ENCODE assay signal across 8 cellular contexts in the genomic region with DNA sequence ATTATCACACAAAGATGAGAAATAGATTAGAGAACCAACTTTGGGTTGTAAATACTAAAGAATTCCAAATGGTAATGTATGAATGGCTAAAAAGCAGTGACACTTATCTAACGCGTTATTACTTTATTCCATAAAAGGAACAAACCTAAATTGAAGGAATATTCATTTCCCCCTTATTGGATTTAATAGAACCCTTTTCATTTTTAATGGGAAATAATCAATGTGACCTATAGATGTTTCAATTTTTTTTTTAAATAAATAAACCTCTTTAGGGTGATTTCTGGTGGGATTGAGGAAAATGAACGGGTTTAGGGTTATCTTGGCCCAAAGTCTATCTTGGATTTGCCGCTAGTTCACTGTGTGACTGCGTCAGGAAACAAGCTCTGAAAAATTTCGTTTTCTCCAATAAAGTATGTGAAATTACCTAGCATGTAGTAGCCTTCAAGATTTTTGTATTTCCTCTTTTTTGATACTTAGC. TPM values are rescaled to one million over a fixed set of nuclear protein-coding genes. Genes with fewer than 3 reads are reported as not detected.
DNase-seq lines count a peak whose midpoint lies in the region; ATAC-seq and TF ChIP-seq lines count a peak whose summit lies in the region.

No MANE protein-coding gene starts in this region.

- H2BK120ac ChIP-seq in neuronal stem cell (ENCODE audit: low read depth, low read length), result no peak overlapping the region

- H3K36me3 Mint-ChIP-seq in CD8-positive, alpha-beta T cell, result peaks cover 21% of the 10 kb centered on the region
- H3K36me3 Mint-ChIP-seq in effector memory CD8-positive, alpha-beta T cell (ENCODE audit: insufficient read depth), result peaks cover 39% of the 10 kb centered on the region

- WGBS in neuronal stem cell (ENCODE audit: extremely low coverage in 2 of 2, insufficient read length in 2 of 2, insufficient replicate concordance in 1 of 2), 2 donors, result no CpG with 5 or more reads among the region's 6 CpGs

- H2BK15ac ChIP-seq in neuronal stem cell (ENCODE audit: low read length), result no peak overlapping the region

- peak overlapping the region; percentile 84 for H3K27ac ChIP-seq in CD8-positive, alpha-beta T cell (ENCODE audit: low read depth, low read length)
- peak overlapping the region; percentile 99 for H3K27ac ChIP-seq in neuronal stem cell (replicated peaks; ENCODE audit: low read length)

- CTCF ChIA-PET in CD8-positive, alpha-beta T cell (lab: Charles Lee), result interaction anchor here (1.1 to 2.9 kb wide), 6 partner anchors 10 to 262 kb away, joined by 3 to 18 read pairs (median 8); partner anchors contain the start of genes MASTL, RAB18 and YME1L1

- H3K9me3 ChIP-seq in CD8-positive, alpha-beta T cell (ENCODE audit: low read length), result no peaks in the 10 kb centered on the region
- no peaks in the 10 kb centered on the region for H3K9me3 ChIP-seq in neuronal stem cell (replicated peaks in 1 of 2; ENCODE audit: control insufficient read depth in 2 of 2, insufficient read depth in 1 of 2, low read depth in 1 of 2, low read length in 2 of 2)

- no peak overlapping the region for H3K18ac ChIP-seq in neuronal stem cell (ENCODE audit: low read length)

- no peak overlapping the region for H3K23ac ChIP-seq in neuronal stem cell (ENCODE audit: low read depth, low read length, poor library complexity)

- POLR2A ChIA-PET in CD8-positive, alpha-beta T cell (lab: Charles Lee), result interaction anchor here (0.6 to 2.9 kb wide), 10 partner anchors 10 to 763 kb away, joined by 3 to 31 read pairs (median 5); partner anchors contain the start of genes MASTL, RAB18 and YME1L1

- peaks cover 43% of the 10 kb centered on the region for H3K4me1 Mint-ChIP-seq in CD8-positive, alpha-beta T cell (ENCODE audit: low read depth)
- peaks cover 29 to 39% of the 10 kb centered on the region in 2 donors for H3K4me1 Mint-ChIP-seq in effector memory CD8-positive, alpha-beta T cell (ENCODE audit: low read depth in 2 of 2)

- no peaks in the 10 kb centered on the region for H3K27me3 ChIP-seq in CD8-positive, alpha-beta T cell (ENCODE audit: insufficient read depth, low read length)
- H3K27me3 ChIP-seq in neuronal stem cell (ENCODE audit: control insufficient read depth in 3 of 3, insufficient read depth in 3 of 3, low read depth in 1 of 3, low read length in 3 of 3), result no peaks in the 10 kb centered on the region

- no peaks in the 10 kb centered on the region for H3K9me3 Mint-ChIP-seq in CD8-positive, alpha-beta T cell
- no peaks in the 10 kb centered on the region for H3K9me3 Mint-ChIP-seq in effector memory CD8-positive, alpha-beta T cell

- H3K36me3 ChIP-seq in CD8-positive, alpha-beta T cell (ENCODE audit: insufficient read depth, low read length), result no peaks in the 10 kb centered on the region
- peaks cover 0 to 10% of the 10 kb centered on the region in 2 donors for H3K36me3 ChIP-seq in neuronal stem cell (replicated peaks in 1 of 2; ENCODE audit: control insufficient read depth in 2 of 2, insufficient read depth in 2 of 2, low read length in 2 of 2)

- H3K4me3 Mint-ChIP-seq in CD8-positive, alpha-beta T cell, result peak overlapping the region; percentile 91
- peak overlapping the region; percentile 97 to 98 for H3K4me3 Mint-ChIP-seq in effector memory CD8-positive, alpha-beta T cell

- peak; percentile 6 for ATAC-seq in CD8-positive, alpha-beta T cell
- peak; percentile 1 for ATAC-seq in effector memory CD8-positive, alpha-beta T cell (replicated peaks)

- peak overlapping the region; percentile 55 for H3K4me2 ChIP-seq in neuronal stem cell (ENCODE audit: insufficient read depth, low read length, poor library complexity, severe bottlenecking)

- peak overlapping the region; percentile 80 for H2AFZ ChIP-seq in neuronal stem cell (ENCODE audit: low read length)

- no peak overlapping the region for H2AK5ac ChIP-seq in neuronal stem cell (ENCODE audit: low read depth, low read length)

- peaks cover 23% of the 10 kb centered on the region for H3K4me1 ChIP-seq in CD8-positive, alpha-beta T cell (ENCODE audit: insufficient read depth, low read length)
- H3K4me1 ChIP-seq in neuronal stem cell (ENCODE audit: control insufficient read depth in 2 of 2, insufficient read depth in 1 of 2, low read depth in 1 of 2, low read length in 2 of 2), result peaks cover 4 to 8% of the 10 kb centered on the region in 2 donors

- no peak overlapping the region for H2BK12ac ChIP-seq in neuronal stem cell (ENCODE audit: low read length)

- no peak overlapping the region for H2BK5ac ChIP-seq in neuronal stem cell (ENCODE audit: low read length)

- no peak for DNase-seq in CD8-positive, alpha-beta T cell
- DNase-seq in NB4 (ENCODE audit: low read depth) (no peak), neuronal stem cell (ENCODE audit: low spot score) (no peak), NCI-H1092 treated with DMSO at 0.1 percent for 48 hours (lab: John Stamatoyannopoulos, UW) (no peak), cerebellar cortex (ENCODE audit: low spot score) (no peak), nucleus accumbens (lab: John Stamatoyannopoulos, UW) (no peak), 8988T (no peak)
- no peak for DNase-seq in effector memory CD8-positive, alpha-beta T cell

- peak overlapping the region; percentile 87 for H3K4me3 ChIP-seq in CD8-positive, alpha-beta T cell (ENCODE audit: low read depth, low read length)
- H3K4me3 ChIP-seq in NB4 (ENCODE audit: low read depth, low read length) (peak overlapping the region; percentile 86), neuronal stem cell (ENCODE audit: low read length in 2 of 2) (peak overlapping the region; percentile 61 to 77)

- H3K27ac Mint-ChIP-seq in CD8-positive, alpha-beta T cell, result peak overlapping the region; percentile 98
- peak overlapping the region; percentile 91 to 98 for H3K27ac Mint-ChIP-seq in effector memory CD8-positive, alpha-beta T cell

- H3K27me3 Mint-ChIP-seq in CD8-positive, alpha-beta T cell (ENCODE audit: low read depth), result no peaks in the 10 kb centered on the region
- H3K27me3 Mint-ChIP-seq in effector memory CD8-positive, alpha-beta T cell, result no peaks in the 10 kb centered on the region

- H3K79me1 ChIP-seq in neuronal stem cell (ENCODE audit: low read depth, low read length), result no peaks in the 10 kb centered on the region

- no peak overlapping the region for H3K9ac ChIP-seq in neuronal stem cell (ENCODE audit: low read depth, low read length, poor library complexity)

- H3K14ac ChIP-seq in neuronal stem cell (ENCODE audit: low read length), result no peak overlapping the region

- H4K91ac ChIP-seq in neuronal stem cell (ENCODE audit: low read depth, low read length, poor library complexity), result no peak overlapping the region

- no peak for TF ChIP-seq POLR2A in NB4 (IDR thresholded peaks at IDR 0.05; ENCODE audit: extremely low read depth, insufficient read length)

- H4K8ac ChIP-seq in neuronal stem cell (ENCODE audit: low read depth, low read length), result no peak overlapping the region

- H3K4ac ChIP-seq in neuronal stem cell (ENCODE audit: low read length), result no peak overlapping the region

- intact Hi-C loops in CD8-positive, alpha-beta T cell (cut with DNase I, micrococcal nuclease), result loop anchor here (1.0 to 5.0 kb wide), 11 partner anchors 15 to 1290 kb away; partner anchors contain the start of genes ABI1 (in 1 of the 2), ANKRD26 (in 1 of the 2), MASTL (in 1 of the 2) and PDSS1 (in 1 of the 2)

- TF ChIP-seq CTCF in CD8-positive, alpha-beta T cell (IDR thresholded peaks at IDR 0.05), result no peak
- TF ChIP-seq CTCF in NB4 (IDR thresholded peaks at IDR 0.05; ENCODE audit: low read depth, low read length), result no peak

RNA-seq across cellular contexts. Expression of gene ACBD5, which starts 1.9 kb away (rescaled TPM):
- 10 to 100 TPM; 24.4 to 25.8 TPM for total RNA-seq in CD8-positive, alpha-beta T cell
- polyA plus RNA-seq in neuronal stem cell (2013, experiment 1 of 2), result 8.5 TPM
- 8.4 TPM for polyA plus RNA-seq in neuronal stem cell (2013, experiment 2 of 2)
